In the genomic region with DNA sequence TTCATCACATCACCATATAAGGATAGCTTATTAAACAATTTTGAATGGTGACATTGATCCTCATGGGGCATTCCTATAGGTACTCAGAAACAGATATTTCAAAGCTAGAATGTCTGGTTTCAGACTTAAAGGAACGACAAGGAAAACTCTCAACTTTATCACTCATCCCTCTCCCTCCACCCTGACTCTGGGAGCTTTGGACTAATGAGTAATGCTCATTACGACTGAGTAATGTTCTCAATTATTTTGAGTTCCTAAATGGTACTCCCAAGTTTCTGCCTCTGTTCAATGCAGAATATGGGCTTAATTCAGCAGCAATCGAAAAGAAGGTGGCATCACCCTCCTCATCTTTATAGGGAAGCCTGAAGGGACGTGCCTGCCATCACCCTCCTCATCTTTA, we compare ENCODE assay signal across 20 cellular contexts. TPM values are rescaled to one million over a fixed set of nuclear protein-coding genes. Genes with fewer than 3 reads are reported as not detected.
DNase-seq lines count a peak whose midpoint lies in the region; ATAC-seq and TF ChIP-seq lines count a peak whose summit lies in the region.
"Had no signal": no experiment of that assay in that cellular context is flagged by ENCODE, and none has a peak within 500 bp of the region (broad histone marks: within the 10 kb centered on the region; RNA-seq: fewer than 3 reads in every experiment).

No MANE protein-coding gene starts in this region.

- H3K36me3 ChIP-seq in mesenchymal stem cell (ENCODE audit: control insufficient read depth in 1 of 2, insufficient read depth in 2 of 2, low read depth in 1 of 2, low read length in 2 of 2) (peaks cover 0 to 66% of the 10 kb centered on the region in 2 experiments), tibial nerve (no peaks in the 10 kb centered on the region)

- H3K9me3 Mint-ChIP-seq in HFFc6, result no peaks in the 10 kb centered on the region
- no peaks in the 10 kb centered on the region for H3K9me3 Mint-ChIP-seq in activated T-cell treated with anti-CD3 and anti-CD28 coated beads, Interleukin-2, amount 50 U/mL, for 4 hours
- H3K9me3 Mint-ChIP-seq: CD14-positive monocyte; CD8-positive, alpha-beta T cell had no signal

- H3K4me3 Mint-ChIP-seq in HFFc6, result peak overlapping the region; percentile 11; the same call in 1 of the 2 replicates
- H3K4me3 Mint-ChIP-seq in activated T-cell treated with anti-CD3 and anti-CD28 coated beads, Interleukin-2, amount 50 U/mL, for 4 hours, result no peak overlapping the region
- H3K4me3 Mint-ChIP-seq: CD14-positive monocyte; CD8-positive, alpha-beta T cell had no signal

- H3K27me3 ChIP-seq in mesenchymal stem cell (ENCODE audit: control insufficient read depth in 1 of 2, insufficient read depth in 1 of 2, low read length in 2 of 2), result peaks cover 0 to 3% of the 10 kb centered on the region in 2 experiments
- H3K27me3 ChIP-seq in tibial nerve, result no peaks in the 10 kb centered on the region

- H3K27ac ChIP-seq in mesenchymal stem cell (ENCODE audit: low read length, poor library complexity, severe bottlenecking), result no peak overlapping the region
- H3K27ac ChIP-seq in tibial nerve, result no peak overlapping the region

- no peak overlapping the region for H2AFZ ChIP-seq in mesenchymal stem cell (ENCODE audit: low read depth, low read length)

- DNase-seq in AG20443 (ENCODE audit: low spot score) (peak; percentile 33), HFFc6 (peak; percentile 9), epidermal melanocyte (ENCODE audit: insufficient read length, low spot score) (peak; percentile 1), mesenchymal stem cell (no peak), tibial nerve (ENCODE audit: low spot score in 2 of 2) (no peak), superior temporal gyrus (ENCODE audit: extremely low spot score) (no peak)
- no peak for DNase-seq in activated T-cell treated with anti-CD3 and anti-CD28 coated beads, Interleukin-2, amount 50 U/mL, for 4 hours
- DNase-seq: COR-L47, DMS153, DMS79 treated with DMSO at 0.1 percent for 48 hours, GF-D8, HCEC 1CT, Karpas-422 had no signal

- no peak overlapping the region for H2AK5ac ChIP-seq in mesenchymal stem cell (ENCODE audit: low read length, severe bottlenecking)

- H4K8ac ChIP-seq in mesenchymal stem cell (ENCODE audit: low read length), result no peak overlapping the region

- no peak overlapping the region for H2BK12ac ChIP-seq in mesenchymal stem cell (ENCODE audit: low read length in 2 of 2)

- no peak overlapping the region for H2BK5ac ChIP-seq in mesenchymal stem cell (ENCODE audit: low read depth, low read length, poor library complexity, severe bottlenecking)

- no peak for TF ChIP-seq POLR2A in tibial nerve (IDR thresholded peaks at IDR 0.05)

- no peak overlapping the region for H3K14ac ChIP-seq in mesenchymal stem cell (ENCODE audit: low read length in 2 of 2)

- 92% methylated on average over 4 of the region's 4 CpGs for WGBS in mesenchymal stem cell
- WGBS in tibial nerve, 2 donors, result 81 to 86% methylated on average over 4 of the region's 4 CpGs

- peak overlapping the region; percentile 92 for H3K27ac Mint-ChIP-seq in HFFc6
- H3K27ac Mint-ChIP-seq: CD8-positive, alpha-beta T cell had no signal

- no peak overlapping the region for H4K91ac ChIP-seq in mesenchymal stem cell (ENCODE audit: low read length)

- H3K9me3 ChIP-seq in mesenchymal stem cell (ENCODE audit: control insufficient read depth, low read length) (no peaks in the 10 kb centered on the region), tibial nerve (no peaks in the 10 kb centered on the region)

- peaks cover 64% of the 10 kb centered on the region for H3K4me1 Mint-ChIP-seq in HFFc6 (ENCODE audit: low read depth)
- H3K4me1 Mint-ChIP-seq in activated T-cell treated with anti-CD3 and anti-CD28 coated beads, Interleukin-2, amount 50 U/mL, for 4 hours (ENCODE audit: low read depth), result no peaks in the 10 kb centered on the region
- H3K4me1 Mint-ChIP-seq: CD14-positive monocyte had no signal

- no peak overlapping the region for H3K4me2 ChIP-seq in mesenchymal stem cell (ENCODE audit: low read length, poor library complexity, severe bottlenecking)

- TF ChIP-seq EP300 in tibial nerve (IDR thresholded peaks at IDR 0.05), result no peak

- H3K18ac ChIP-seq in mesenchymal stem cell (ENCODE audit: low read depth in 1 of 2, low read length in 2 of 2), result no peak overlapping the region

- H3K27me3 Mint-ChIP-seq in HFFc6 (ENCODE audit: insufficient read depth), result no peaks in the 10 kb centered on the region; the same call in 1 of the 2 replicates
- H3K27me3 Mint-ChIP-seq in activated T-cell treated with anti-CD3 and anti-CD28 coated beads, Interleukin-2, amount 50 U/mL, for 4 hours (ENCODE audit: low read depth), result no peaks in the 10 kb centered on the region

- no peak overlapping the region for H2BK15ac ChIP-seq in mesenchymal stem cell (ENCODE audit: low read depth, poor library complexity, severe bottlenecking)

- no peak for ATAC-seq in HG03280 (IDR thresholded peaks at IDR 0.05; ENCODE audit: unreplicated experiment)
- ATAC-seq in activated T-cell treated with anti-CD3 and anti-CD28 coated beads, Interleukin-2, amount 50 U/mL, for 4 hours, result no peak
- ATAC-seq: CD8-positive, alpha-beta T cell; K562 had no signal

- H3K4me1 ChIP-seq in mesenchymal stem cell (ENCODE audit: control insufficient read depth, insufficient read depth, low read depth, low read length) (no peaks in the 10 kb centered on the region), tibial nerve (peaks cover 0 to 11% (median 0%) of the 10 kb centered on the region in 4 donors)

- TF ChIP-seq CTCF in HFFc6 (IDR thresholded peaks at IDR 0.05) (no peak), tibial nerve (IDR thresholded peaks at IDR 0.05) (no peak)

- peak overlapping the region; percentile 73 for H3K9ac ChIP-seq in mesenchymal stem cell (ENCODE audit: low read length)

- H3K36me3 Mint-ChIP-seq in HFFc6 (ENCODE audit: low read depth), result peaks cover 10% of the 10 kb centered on the region; the same call in 1 of the 2 replicates
- H3K36me3 Mint-ChIP-seq in activated T-cell treated with anti-CD3 and anti-CD28 coated beads, Interleukin-2, amount 50 U/mL, for 4 hours (ENCODE audit: insufficient read depth), result no peaks in the 10 kb centered on the region
- H3K36me3 Mint-ChIP-seq: CD8-positive, alpha-beta T cell had no signal

- no peaks in the 10 kb centered on the region for H3K79me1 ChIP-seq in mesenchymal stem cell (replicated peaks; ENCODE audit: low read length, poor library complexity, severe bottlenecking)

- H3K4me3 ChIP-seq in mesenchymal stem cell (ENCODE audit: insufficient read depth in 1 of 2, low read depth in 1 of 2, low read length in 2 of 2) (no peak overlapping the region), tibial nerve (no peak overlapping the region)
- H3K4me3 ChIP-seq: K562 had no signal

- no peak overlapping the region for H3K23ac ChIP-seq in mesenchymal stem cell (ENCODE audit: low read length in 2 of 2)

- no peak overlapping the region for H2BK120ac ChIP-seq in mesenchymal stem cell (ENCODE audit: low read depth, low read length)

- no peak overlapping the region for H3K4ac ChIP-seq in mesenchymal stem cell (ENCODE audit: low read depth in 1 of 2, low read length in 2 of 2)

RNA-seq across cellular contexts. Expression of a gene that starts 43.4 kb away (rescaled TPM):
- 1 to 10 TPM; 2.8 to 8.0 (median 5.3) TPM for total RNA-seq in HFFc6 (2021; fragmentation: NEBNext Ultra II Directional; extraction: Animal tissue kit (Norgen Biotek cat#: 25700))
- polyA plus RNA-seq in mesenchymal stem cell (2013, experiment 1 of 2), result 0.55 TPM
- polyA plus RNA-seq in mesenchymal stem cell (2013, experiment 2 of 2), result 0.66 TPM
- total RNA-seq in tibial nerve, result 1 to 10 TPM; 1.4 to 6.9 (median 3.9) TPM
- not detected for total RNA-seq in activated T-cell treated with anti-CD3 and anti-CD28 coated beads, Interleukin-2, amount 50 U/mL, for 4 hours
- total RNA-seq: A172; CD8-positive, alpha-beta T cell; H4; K562 had no signal
- polyA plus RNA-seq: CD14-positive monocyte, K562 had no signal

RNA-seq across cellular contexts. Expression of a gene that starts 44.2 kb away (rescaled TPM):
- total RNA-seq in HFFc6 (2021; fragmentation: NEBNext Ultra II Directional; extraction: Animal tissue kit (Norgen Biotek cat#: 25700)), result not detected
- not detected for polyA plus RNA-seq in mesenchymal stem cell (2013, experiment 1 of 2)
- polyA plus RNA-seq in mesenchymal stem cell (2013, experiment 2 of 2), result not detected
- total RNA-seq in tibial nerve, result not detected
- total RNA-seq in activated T-cell treated with anti-CD3 and anti-CD28 coated beads, Interleukin-2, amount 50 U/mL, for 4 hours, result not detected
- total RNA-seq: CD8-positive, alpha-beta T cell; H4; K562 had no signal
- polyA plus RNA-seq: BJ, CD14-positive monocyte, K562 had no signal

Comparison
In these comparisons a context has a peak if more than half of its experiments do, and no peak if none do; other contexts are left out.
1. DNase-seq: peak in AG20443 (single experiment), HFFc6 (single experiment) and epidermal melanocyte (single experiment); none in mesenchymal stem cell (single experiment), tibial nerve (0 of 2), superior temporal gyrus (single experiment) and activated T-cell treated with anti-CD3 and anti-CD28 coated beads, Interleukin-2, amount 50 U/mL, for 4 hours (single experiment).